ENCODE assay signal across 22 cellular contexts in the genomic region with DNA sequence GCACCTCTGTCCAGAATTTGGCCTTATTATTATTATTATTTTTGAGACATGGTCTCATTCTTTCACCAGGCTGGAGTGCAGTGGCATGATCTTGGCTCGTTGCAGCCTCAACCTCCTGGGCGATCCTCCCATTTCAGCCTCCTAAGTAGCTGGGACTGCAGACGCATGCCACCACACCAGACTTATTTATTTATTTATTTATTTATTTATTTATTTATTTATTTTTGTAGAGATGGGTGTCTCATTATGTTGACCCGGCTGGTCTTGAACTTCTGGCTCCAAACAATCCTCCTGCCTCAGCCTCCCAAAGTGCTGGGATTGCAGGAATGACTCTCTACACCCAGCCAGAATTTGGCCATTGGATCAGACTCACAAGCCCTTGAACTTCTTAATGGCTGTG. TPM values are rescaled to one million over a fixed set of nuclear protein-coding genes. Genes with fewer than 3 reads are reported as not detected.
DNase-seq lines count a peak whose midpoint lies in the region; ATAC-seq and TF ChIP-seq lines count a peak whose summit lies in the region.
"Had no signal": no experiment of that assay in that cellular context is flagged by ENCODE, and none has a peak within 500 bp of the region (broad histone marks: within the 10 kb centered on the region; RNA-seq: fewer than 3 reads in every experiment).

No MANE protein-coding gene starts in this region.

- no peaks in the 10 kb centered on the region for H3K9me2 ChIP-seq in Karpas-422 (replicated peaks; ENCODE audit: insufficient read depth, low read length)
- H3K9me2 ChIP-seq in SU-DHL-6 (replicated peaks; ENCODE audit: insufficient read depth, low read length) = no peaks in the 10 kb centered on the region

- H3K27me3 ChIP-seq in BLaER1 = no peaks in the 10 kb centered on the region
- no peaks in the 10 kb centered on the region for H3K27me3 ChIP-seq in Karpas-422 (ENCODE audit: low read length)
- H3K27me3 ChIP-seq in SU-DHL-6 (ENCODE audit: low read length) = no peaks in the 10 kb centered on the region
- no peaks in the 10 kb centered on the region for H3K27me3 ChIP-seq in psoas muscle (ENCODE audit: insufficient read depth in 3 of 3, low read length in 2 of 3)

- WGBS in psoas muscle, 3 donors = 84 to 98% (median 96%) methylated on average over 4 of the region's 4 CpGs

- H3K27me3 Mint-ChIP-seq in memory B cell = no peaks in the 10 kb centered on the region
- peaks cover 6% of the 10 kb centered on the region for H3K27me3 Mint-ChIP-seq in activated T-cell treated with anti-CD3 and anti-CD28 coated beads, Interleukin-2, amount 50 U/mL, for 24 hours
- H3K27me3 Mint-ChIP-seq: IgD-negative memory B cell had no signal

- H3K36me3 ChIP-seq in BLaER1 (peaks cover 69% of the 10 kb centered on the region), Karpas-422 (ENCODE audit: insufficient read depth, low read length) (peaks cover 43% of the 10 kb centered on the region), SU-DHL-6 (ENCODE audit: low read length) (peaks cover 37% of the 10 kb centered on the region), psoas muscle (ENCODE audit: insufficient read depth in 1 of 2, low read depth in 1 of 2) (no peaks in the 10 kb centered on the region)

- H3K27ac Mint-ChIP-seq in memory B cell = peak overlapping the region; percentile 88
- H3K27ac Mint-ChIP-seq in activated T-cell treated with anti-CD3 and anti-CD28 coated beads, Interleukin-2, amount 50 U/mL, for 24 hours = no peak overlapping the region
- H3K27ac Mint-ChIP-seq: CD8-positive, alpha-beta memory T cell had no signal

- H3K4me3 ChIP-seq in BLaER1 (no peak overlapping the region), Karpas-422 (ENCODE audit: low read length) (no peak overlapping the region), SU-DHL-6 (ENCODE audit: insufficient read depth, low read length, poor library complexity, severe bottlenecking) (no peak overlapping the region), psoas muscle (no peak overlapping the region)

- DNase-seq in Karpas-422 (no peak), memory B cell (ENCODE audit: low spot score in 2 of 2) (no peak), psoas muscle (no peak)
- DNase-seq in activated T-cell treated with anti-CD3 and anti-CD28 coated beads, Interleukin-2, amount 50 U/mL, for 24 hours = no peak
- no peak for DNase-seq in effector CD4-positive, alpha-beta T cell
- DNase-seq: ACHN; CD8-positive, alpha-beta memory T cell; COR-L47; DMS 273 treated with DMSO at 0.1 percent for 48 hours; DMS53; DND-41; GOT3; H7; KBM-7 had no signal

- H3K9me3 Mint-ChIP-seq in memory B cell = no peaks in the 10 kb centered on the region
- H3K9me3 Mint-ChIP-seq in activated T-cell treated with anti-CD3 and anti-CD28 coated beads, Interleukin-2, amount 50 U/mL, for 24 hours = no peaks in the 10 kb centered on the region
- H3K9me3 Mint-ChIP-seq: CD8-positive, alpha-beta memory T cell; IgD-negative memory B cell had no signal

- H4K20me1 ChIP-seq in BLaER1 = peaks cover 87% of the 10 kb centered on the region
- H4K20me1 ChIP-seq in Karpas-422 (ENCODE audit: insufficient read depth, low read depth, low read length) = peaks cover 20% of the 10 kb centered on the region
- H4K20me1 ChIP-seq in SU-DHL-6 (ENCODE audit: low read depth, low read length) = peaks cover 19% of the 10 kb centered on the region; the same call in 1 of the 2 replicates

- intact Hi-C loops in psoas muscle (cut with DNase I) = no loop called here

- H3K4me1 ChIP-seq in BLaER1 (peaks cover 70% of the 10 kb centered on the region), Karpas-422 (ENCODE audit: low read length) (peaks cover 96% of the 10 kb centered on the region), psoas muscle (no peaks in the 10 kb centered on the region)

- no peak for TF ChIP-seq CTCF in SU-DHL-6 (IDR thresholded peaks at IDR 0.05; ENCODE audit: insufficient read depth, low read length, poor library complexity, severe bottlenecking)
- TF ChIP-seq CTCF in psoas muscle (IDR thresholded peaks at IDR 0.05) = no peak

- H2AFZ ChIP-seq in Karpas-422 (ENCODE audit: low read length) = no peak overlapping the region
- no peak overlapping the region for H2AFZ ChIP-seq in SU-DHL-6 (ENCODE audit: low read depth, low read length, severe bottlenecking)

- no peak overlapping the region for H3K9ac ChIP-seq in BLaER1
- no peak overlapping the region for H3K9ac ChIP-seq in Karpas-422 (ENCODE audit: low read length)
- no peak overlapping the region for H3K9ac ChIP-seq in SU-DHL-6 (ENCODE audit: low read length)

- peaks cover 37% of the 10 kb centered on the region for H3K36me3 Mint-ChIP-seq in memory B cell
- H3K36me3 Mint-ChIP-seq in activated T-cell treated with anti-CD3 and anti-CD28 coated beads, Interleukin-2, amount 50 U/mL, for 24 hours (ENCODE audit: low read depth) = no peaks in the 10 kb centered on the region
- H3K36me3 Mint-ChIP-seq: CD8-positive, alpha-beta memory T cell had no signal

- peak overlapping the region; percentile 96 for H3K4me3 Mint-ChIP-seq in memory B cell
- H3K4me3 Mint-ChIP-seq in activated T-cell treated with anti-CD3 and anti-CD28 coated beads, Interleukin-2, amount 50 U/mL, for 24 hours = no peak overlapping the region
- H3K4me3 Mint-ChIP-seq: CD8-positive, alpha-beta memory T cell had no signal

- peaks cover 69% of the 10 kb centered on the region for H3K4me1 Mint-ChIP-seq in memory B cell
- H3K4me1 Mint-ChIP-seq in activated T-cell treated with anti-CD3 and anti-CD28 coated beads, Interleukin-2, amount 50 U/mL, for 24 hours (ENCODE audit: low read depth) = peaks cover 4% of the 10 kb centered on the region
- H3K4me1 Mint-ChIP-seq: CD8-positive, alpha-beta memory T cell had no signal

- H3K27ac ChIP-seq in BLaER1 (no peak overlapping the region), Karpas-422 (ENCODE audit: low read length) (peak overlapping the region; percentile 100), SU-DHL-6 (ENCODE audit: low read depth, low read length) (no peak overlapping the region), psoas muscle (no peak overlapping the region)

- H3K9me3 ChIP-seq in BLaER1 (no peaks in the 10 kb centered on the region), Karpas-422 (ENCODE audit: low read length) (no peaks in the 10 kb centered on the region), SU-DHL-6 (ENCODE audit: insufficient read depth, low read length) (no peaks in the 10 kb centered on the region), psoas muscle (no peaks in the 10 kb centered on the region)

- H3K79me2 ChIP-seq in Karpas-422 (ENCODE audit: low read length) (peaks cover 99% of the 10 kb centered on the region), SU-DHL-6 (ENCODE audit: insufficient read depth, low read length) (peaks cover 100% of the 10 kb centered on the region)

- peaks cover 5% of the 10 kb centered on the region; the same call in 1 of the 2 replicates for H3F3A ChIP-seq in SU-DHL-6 (ENCODE audit: insufficient read depth)

- ATAC-seq in memory B cell (ENCODE audit: low read depth) = no peak
- ATAC-seq in HG03378 (IDR thresholded peaks at IDR 0.05; ENCODE audit: unreplicated experiment) = no peak
- no peak for ATAC-seq in psoas muscle
- ATAC-seq: HCT116, HepG2 had no signal

- H3K4me2 ChIP-seq in BLaER1 = peak overlapping the region; percentile 95
- peak overlapping the region; percentile 19 for H3K4me2 ChIP-seq in Karpas-422 (ENCODE audit: low read depth, low read length, poor library complexity, severe bottlenecking)
- peak overlapping the region; percentile 98 for H3K4me2 ChIP-seq in SU-DHL-6 (ENCODE audit: low read depth, low read length, poor library complexity, severe bottlenecking)

RNA-seq across cellular contexts. Expression of gene BLNK, which starts 6.4 kb away (rescaled TPM):
- total RNA-seq in Karpas-422 (2014; rRNA removed; shearing (Covaris generic); ENCODE audit: low replicate concordance) = 51.7 and 99.1 TPM in 2 replicates
- total RNA-seq in psoas muscle = 1 to 10 TPM; 1.1 to 3.7 (median 1.2) TPM
- polyA plus RNA-seq in psoas muscle = under 1 TPM; 0.15 to 0.25 (median 0.22) TPM
- total RNA-seq: A172; CD8-positive, alpha-beta memory T cell; H7; HepG2 had no signal
- polyA plus RNA-seq: BJ; CD8-positive, alpha-beta memory T cell; HepG2 had no signal

RNA-seq across cellular contexts. Expression of gene DNTT, which starts 39.3 kb away (rescaled TPM):
- not detected in 2 replicates for total RNA-seq in Karpas-422 (2014; rRNA removed; shearing (Covaris generic); ENCODE audit: low replicate concordance)
- not detected for total RNA-seq in psoas muscle
- polyA plus RNA-seq in psoas muscle = under 1 TPM in 1 of 3 donors, not detected in 2; 0.01 TPM
- total RNA-seq: A172; CD8-positive, alpha-beta memory T cell; H7; HepG2 had no signal
- polyA plus RNA-seq: BJ; CD8-positive, alpha-beta memory T cell; HepG2 had no signal

Comparison
In these comparisons a context has a peak if more than half of its experiments do, and no peak if none do; other contexts are left out.
1. H3K4me2 ChIP-seq: peak in every context shown above with its lines; median percentile 98 in SU-DHL-6; 95 in BLaER1; 19 in Karpas-422.
2. RNA of gene BLNK, which starts 6.4 kb away (total RNA-seq): 51.7 to 99.1 TPM in Karpas-422; 1.1 to 3.7 TPM in psoas muscle; every median in the first group is over 10 times any median in the second.